3 cellular contexts compared by ENCODE assay signal in genomic region chr6:108844135-108844534, GRCh38.
A peak's percentile ranks its signal among the peaks of the same experiment; 100 is the strongest.
TF ChIP-seq lines count a peak whose summit lies in the region.

No MANE protein-coding gene starts in this region.

TF ChIP-seq in SK-N-SH, 30 proteins besides CTCF, POLR2A, EP300 and RAD21 (continued from another document):
- TF ChIP-seq USF1 (IDR thresholded peaks at IDR 0.05; ENCODE audit: borderline replicate concordance, low read depth) (peak; percentile 48; the same call in 1 of the 2 replicates), SIN3A (IDR thresholded peaks at IDR 0.05; ENCODE audit: borderline replicate concordance, low read depth, low read length) (no peak)

TF ChIP-seq in SK-N-SH treated with all-trans-retinoic acid at 6 μM for 48 hours, 23 proteins besides CTCF, POLR2A, EP300 and RAD21 (continued from another document):
- TF ChIP-seq CSRNP3 (CRISPR knock-in tag; IDR thresholded peaks at IDR 0.05), result no peak
- no peak for TF ChIP-seq ZFP3 (CRISPR knock-in tag; IDR thresholded peaks at IDR 0.05)
- TF ChIP-seq PATZ1 (CRISPR knock-in tag; IDR thresholded peaks at IDR 0.05; ENCODE audit: borderline replicate concordance), result no peak
- TF ChIP-seq ESRRG (CRISPR knock-in tag; IDR thresholded peaks at IDR 0.05), result no peak
- TF ChIP-seq SNAI2 (CRISPR knock-in tag; IDR thresholded peaks at IDR 0.05), result no peak
- no peak for TF ChIP-seq ZNF8 (CRISPR knock-in tag; IDR thresholded peaks at IDR 0.05)
- no peak for TF ChIP-seq POU6F1 (CRISPR knock-in tag; IDR thresholded peaks at IDR 0.05; ENCODE audit: borderline replicate concordance, low read depth)
- no peak for TF ChIP-seq TOX (CRISPR knock-in tag; IDR thresholded peaks at IDR 0.05; ENCODE audit: borderline replicate concordance)
- no peak for TF ChIP-seq PPARA (CRISPR knock-in tag; IDR thresholded peaks at IDR 0.05; ENCODE audit: borderline replicate concordance)
- no peak for TF ChIP-seq ZNF70 (CRISPR knock-in tag; IDR thresholded peaks at IDR 0.05)
- TF ChIP-seq RARB (CRISPR knock-in tag; IDR thresholded peaks at IDR 0.05), result no peak
- no peak for TF ChIP-seq GLIS3 (CRISPR knock-in tag; IDR thresholded peaks at IDR 0.05)
- no peak for TF ChIP-seq TSHZ2 (CRISPR knock-in tag; IDR thresholded peaks at IDR 0.05)
- TF ChIP-seq BACH2 (CRISPR knock-in tag; IDR thresholded peaks at IDR 0.05; ENCODE audit: borderline replicate concordance), result no peak

TF ChIP-seq in WTC11, 78 proteins besides CTCF, POLR2A, EP300 and RAD21 (continued from another document):
- TF ChIP-seq ARID4B (CRISPR knock-in tag; IDR thresholded peaks at IDR 0.05; ENCODE audit: borderline replicate concordance), result no peak
- TF ChIP-seq USF2 (CRISPR knock-in tag; IDR thresholded peaks at IDR 0.05), result peak; percentile 67
- TF ChIP-seq ETV6 (CRISPR knock-in tag; IDR thresholded peaks at IDR 0.05), result no peak
- TF ChIP-seq AFF4 (CRISPR knock-in tag; IDR thresholded peaks at IDR 0.05; ENCODE audit: borderline replicate concordance), result no peak
- TF ChIP-seq HMGA2 (CRISPR knock-in tag; IDR thresholded peaks at IDR 0.05), result no peak
TF ChIP-seq in WTC11: peak in this region for 1.
